In genomic region chr2:234032301-234032856, GRCh38 we compare ENCODE assay signal across 10 cellular contexts. TPM values are rescaled to one million over a fixed set of nuclear protein-coding genes. Genes with fewer than 3 reads are reported as not detected.
A peak's percentile ranks its signal among the peaks of the same experiment; 100 is the strongest.
DNase-seq lines count a peak whose midpoint lies in the region; ATAC-seq and TF ChIP-seq lines count a peak whose summit lies in the region.
"Had no signal": no experiment of that assay in that cellular context is flagged by ENCODE, and none has a peak within 500 bp of the region (broad histone marks: within the 10 kb centered on the region; RNA-seq: fewer than 3 reads in every experiment).

No MANE protein-coding gene starts in this region.

- CTCF ChIA-PET in AG04450 (lab: Charles Lee): interaction anchor here (0.6 to 1.0 kb wide), 2 partner anchors 9 to 103 kb away, joined by 3 read pairs; no protein-coding TSS in a partner anchor
- CTCF ChIA-PET in activated CD4-positive, alpha-beta memory T cell treated with anti-CD3 and anti-CD28 coated beads for 36 hours (lab: Charles Lee): no interaction called here

- no peaks in the 10 kb centered on the region for H3K27me3 ChIP-seq in AG04450 (ENCODE audit: control insufficient read depth, insufficient read depth, low read length)

- H3K4me1 Mint-ChIP-seq in activated CD4-positive, alpha-beta memory T cell treated with anti-CD3 and anti-CD28 coated beads for 36 hours (ENCODE audit: low read depth): peaks cover 41% of the 10 kb centered on the region
- H3K4me1 Mint-ChIP-seq in stimulated activated memory B cell treated with anti-CD40 and anti-IgM and Interleukin-4, amounts not matched to agents 10 μg/mL and 1 μg/mL and 100 μg/mL, for 72 hours: no peaks in the 10 kb centered on the region

- DNase-seq in AG04450 (ENCODE audit: low read depth, low spot score): peak; percentile 58
- DNase-seq in GM04503 (ENCODE audit: low read depth): peak; percentile 59
- peak; percentile 55 for DNase-seq in activated CD4-positive, alpha-beta memory T cell treated with anti-CD3 and anti-CD28 coated beads for 36 hours
- DNase-seq in fibroblast of the aortic adventitia (ENCODE audit: low read depth): peak; percentile 68
- DNase-seq in NOMO-1 treated with DMSO at 0.1 percent for 48 hours (lab: John Stamatoyannopoulos, UW; ENCODE audit: unreplicated experiment): no peak
- no peak for DNase-seq in RPMI8226

- peak overlapping the region; percentile 47 for H3K27ac Mint-ChIP-seq in activated CD4-positive, alpha-beta memory T cell treated with anti-CD3 and anti-CD28 coated beads for 36 hours
- no peak overlapping the region for H3K27ac Mint-ChIP-seq in stimulated activated memory B cell treated with anti-CD40 and anti-IgM and Interleukin-4, amounts not matched to agents 10 μg/mL and 1 μg/mL and 100 μg/mL, for 72 hours

- peaks cover 7% of the 10 kb centered on the region for H3K36me3 Mint-ChIP-seq in activated CD4-positive, alpha-beta memory T cell treated with anti-CD3 and anti-CD28 coated beads for 36 hours
- H3K36me3 Mint-ChIP-seq in stimulated activated memory B cell treated with anti-CD40 and anti-IgM and Interleukin-4, amounts not matched to agents 10 μg/mL and 1 μg/mL and 100 μg/mL, for 72 hours: peaks cover 12% of the 10 kb centered on the region

- TF ChIP-seq CTCF in AG04450 (IDR thresholded peaks at IDR 0.05; ENCODE audit: low read depth, low read length): no peak
- TF ChIP-seq CTCF in fibroblast of the aortic adventitia (IDR thresholded peaks at IDR 0.05; ENCODE audit: insufficient read depth, low read length): no peak

- H3K4me3 ChIP-seq in AG04450 (ENCODE audit: low read depth, low read length) (no peak overlapping the region), fibroblast of the aortic adventitia (ENCODE audit: low read depth, low read length) (no peak overlapping the region)
- H3K4me3 ChIP-seq: SJSA1 had no signal

- H3K27me3 Mint-ChIP-seq in activated CD4-positive, alpha-beta memory T cell treated with anti-CD3 and anti-CD28 coated beads for 36 hours: no peaks in the 10 kb centered on the region
- peaks cover 62% of the 10 kb centered on the region for H3K27me3 Mint-ChIP-seq in stimulated activated memory B cell treated with anti-CD40 and anti-IgM and Interleukin-4, amounts not matched to agents 10 μg/mL and 1 μg/mL and 100 μg/mL, for 72 hours

- POLR2A ChIA-PET in AG04450 (lab: Yijun Ruan, JAX): interaction anchor here (1.1 kb wide), 1 partner anchor 12 kb away, joined by 3 read pairs; no protein-coding TSS in a partner anchor
- POLR2A ChIA-PET in activated CD4-positive, alpha-beta memory T cell treated with anti-CD3 and anti-CD28 coated beads for 36 hours (lab: Charles Lee): interaction anchor here (0.9 to 1.2 kb wide), 2 partner anchors 8 to 17 kb away, joined by 3 to 4 read pairs; no protein-coding TSS in a partner anchor

- peaks cover 4% of the 10 kb centered on the region for H3K9me3 ChIP-seq in AG04450 (ENCODE audit: control insufficient read depth, insufficient read depth, low read length)

- no peak for ATAC-seq in GM18520 (IDR thresholded peaks at IDR 0.05; ENCODE audit: unreplicated experiment)
- no peak for ATAC-seq in stimulated activated memory B cell treated with anti-CD40 and anti-IgM and Interleukin-4, amounts not matched to agents 10 μg/mL and 1 μg/mL and 100 μg/mL, for 72 hours

- peaks cover 32% of the 10 kb centered on the region for H3K9me3 Mint-ChIP-seq in activated CD4-positive, alpha-beta memory T cell treated with anti-CD3 and anti-CD28 coated beads for 36 hours
- H3K9me3 Mint-ChIP-seq in stimulated activated memory B cell treated with anti-CD40 and anti-IgM and Interleukin-4, amounts not matched to agents 10 μg/mL and 1 μg/mL and 100 μg/mL, for 72 hours: peaks cover 15% of the 10 kb centered on the region

- intact Hi-C loops in activated CD4-positive, alpha-beta memory T cell treated with anti-CD3 and anti-CD28 coated beads for 36 hours (cut with micrococcal nuclease): loop anchor here (1.0 to 2.0 kb wide), 2 partner anchors 42 to 458 kb away; no protein-coding TSS in a partner anchor

- H3K27ac ChIP-seq in AG04450 (ENCODE audit: low read depth, low read length): no peak overlapping the region
- H3K27ac ChIP-seq: parathyroid adenoma, SJSA1 had no signal

- no peak overlapping the region for H3K4me3 Mint-ChIP-seq in activated CD4-positive, alpha-beta memory T cell treated with anti-CD3 and anti-CD28 coated beads for 36 hours
- no peak overlapping the region for H3K4me3 Mint-ChIP-seq in stimulated activated memory B cell treated with anti-CD40 and anti-IgM and Interleukin-4, amounts not matched to agents 10 μg/mL and 1 μg/mL and 100 μg/mL, for 72 hours

RNA-seq across cellular contexts. Expression of gene SPP2, which starts 18.1 kb away (rescaled TPM):
- polyA plus RNA-seq in AG04450 (2011; rRNA removed): not detected in 2 replicates
- polyA minus RNA-seq in AG04450 (2011; rRNA and poly(A)+ RNA removed): not detected in 2 replicates
- total RNA-seq in activated CD4-positive, alpha-beta memory T cell treated with anti-CD3 and anti-CD28 coated beads for 36 hours: not detected
- 0.36 TPM in 1 of 2 replicates, not detected in the other for total RNA-seq in fibroblast of the aortic adventitia (ENCODE audit: low replicate concordance)
- total RNA-seq: SJSA1 had no signal

Comparison
In these comparisons a context has a peak if more than half of its experiments do, and no peak if none do; other contexts are left out.
1. DNase-seq: peak in AG04450 (single experiment), GM04503 (single experiment), activated CD4-positive, alpha-beta memory T cell treated with anti-CD3 and anti-CD28 coated beads for 36 hours (single experiment) and fibroblast of the aortic adventitia (single experiment); none in NOMO-1 treated with DMSO at 0.1 percent for 48 hours (single experiment) and RPMI8226 (single experiment).